In the genomic region with DNA sequence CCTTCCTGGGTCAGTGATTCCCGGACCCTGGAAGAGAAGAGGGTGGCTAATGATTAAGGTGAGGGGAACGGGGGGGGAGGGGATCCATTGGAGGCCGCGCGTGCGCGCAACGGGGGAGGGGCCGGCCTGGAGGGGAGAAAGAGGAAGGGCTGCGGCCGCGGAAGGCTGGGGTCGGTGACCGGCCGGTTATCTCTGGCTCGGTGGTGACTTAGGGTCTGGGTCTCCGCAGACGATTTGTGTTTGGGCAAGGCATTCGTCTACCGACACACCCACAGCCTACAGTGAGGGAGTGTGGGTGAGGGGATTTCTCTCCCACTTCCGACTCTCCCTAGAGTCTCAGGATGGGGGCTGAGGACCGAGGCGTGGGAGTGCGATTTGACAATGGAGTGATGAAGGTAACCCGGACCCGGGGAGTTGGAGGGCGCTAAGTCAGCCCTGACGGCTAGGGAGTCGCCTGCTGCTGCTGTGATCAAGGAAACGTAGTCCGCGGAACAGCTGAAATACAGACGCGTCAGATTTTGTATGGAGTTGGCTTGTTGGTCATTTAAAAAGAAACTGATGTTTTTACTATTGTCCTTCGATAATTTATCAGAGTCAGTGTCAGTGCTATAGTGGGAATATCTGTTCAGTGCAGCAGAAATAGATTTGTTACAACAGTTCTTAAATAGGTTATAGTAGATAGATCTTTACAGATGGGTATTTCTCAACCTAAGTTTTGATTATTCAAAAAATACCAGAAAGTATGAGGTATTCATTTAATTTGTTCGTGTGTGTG, we compare ENCODE assay signal across 8 cellular contexts. TPM values are rescaled to one million over a fixed set of nuclear protein-coding genes. Genes with fewer than 3 reads are reported as not detected.
DNase-seq lines count a peak whose midpoint lies in the region; ATAC-seq and TF ChIP-seq lines count a peak whose summit lies in the region.

No MANE protein-coding gene starts in this region.

- no peaks in the 10 kb centered on the region for H3K27me3 ChIP-seq in ACC112 (ENCODE audit: insufficient read depth, low read length)
- H3K27me3 ChIP-seq in endodermal cell (ENCODE audit: control insufficient read depth, insufficient read depth, low read length, poor library complexity, severe bottlenecking), result no peaks in the 10 kb centered on the region

- peak overlapping the region; percentile 96 for H2AFZ ChIP-seq in ACC112 (ENCODE audit: low read length, unreplicated experiment)

- peak overlapping the region; percentile 51 for H3K27ac ChIP-seq in ACC112 (ENCODE audit: low read depth, low read length)
- H3K27ac ChIP-seq in endodermal cell (ENCODE audit: low read depth, low read length), result peak overlapping the region; percentile 86

- H3K4me3 ChIP-seq in ACC112 (ENCODE audit: low read depth, low read length) (peak overlapping the region; percentile 92), endodermal cell (ENCODE audit: low read length) (peak overlapping the region; percentile 94)

- H3K36me3 ChIP-seq in ACC112 (ENCODE audit: insufficient read depth, low read length) (peaks cover 10% of the 10 kb centered on the region; the same call in 1 of the 2 replicates), endodermal cell (ENCODE audit: control insufficient read depth, insufficient read depth, low read length) (peaks cover 23% of the 10 kb centered on the region)

- peaks cover 18% of the 10 kb centered on the region for H3K4me1 Mint-ChIP-seq in endodermal cell

- H3K27ac Mint-ChIP-seq in endodermal cell, result peak overlapping the region; percentile 94

- ATAC-seq in GM18519 (IDR thresholded peaks at IDR 0.05; ENCODE audit: low FRiP score, unreplicated experiment), result peak; percentile 13
- ATAC-seq in HG03064 (IDR thresholded peaks at IDR 0.05; ENCODE audit: low read depth, unreplicated experiment), result peak; percentile 28

- peak overlapping the region; percentile 87 for H3K4me3 Mint-ChIP-seq in endodermal cell

- H3K79me2 ChIP-seq in ACC112 (ENCODE audit: control insufficient read depth, insufficient read depth, low read length, unreplicated experiment), result peaks cover 50% of the 10 kb centered on the region

- H3K4me1 ChIP-seq in ACC112 (ENCODE audit: control insufficient read depth, insufficient read depth, low read length, unreplicated experiment) (no peaks in the 10 kb centered on the region), endodermal cell (ENCODE audit: control insufficient read depth, insufficient read depth, low read length) (peaks cover 5% of the 10 kb centered on the region)

- H3K9ac ChIP-seq in endodermal cell (ENCODE audit: extremely low read depth, low read length, poor library complexity, severe bottlenecking), result peak overlapping the region; percentile 80

- no peaks in the 10 kb centered on the region for H3K27me3 Mint-ChIP-seq in endodermal cell (ENCODE audit: insufficient read depth)

- H3K9me3 ChIP-seq in endodermal cell (ENCODE audit: control insufficient read depth, low read length), result no peaks in the 10 kb centered on the region

- peak; percentile 46 to 81 for DNase-seq in NCI-H526 (lab: John Stamatoyannopoulos, UW)
- peak; percentile 23 to 31 (median 30) for DNase-seq in activated CD8-positive, alpha-beta memory T cell treated with anti-CD3 and anti-CD28 coated beads for 48 hours (ENCODE audit: low read depth in 2 of 3, low spot score in 2 of 3)
- DNase-seq in endodermal cell, result peak; percentile 90
- DNase-seq in mesenteric fat pad (ENCODE audit: low spot score), result peak; percentile 92
- peak; percentile 28 to 29 for DNase-seq in stimulated activated CD8-positive, alpha-beta memory T cell treated with anti-CD3 and anti-CD28 coated beads, Interleukin-15, amount 100 ng/mL, for 48 hours (ENCODE audit: low read depth in 2 of 2)

- 0 to 1% methylated on average over 7 to 32 of the region's 36 CpGs for WGBS in endodermal cell (ENCODE audit: insufficient coverage in 1 of 2, insufficient read length in 1 of 2), 2 experiments

- no peaks in the 10 kb centered on the region for H3K9me3 Mint-ChIP-seq in endodermal cell

- no peak for TF ChIP-seq CTCF in endodermal cell (conservative IDR thresholded peaks at IDR 0.05)

- peaks cover 20% of the 10 kb centered on the region for H3K36me3 Mint-ChIP-seq in endodermal cell (ENCODE audit: low read depth)

RNA-seq across cellular contexts. Expression of a gene that starts 0.7 kb away (rescaled TPM):
- total RNA-seq in endodermal cell, result 10 to 100 TPM; 31.6 to 31.9 TPM
- 25.7 TPM for polyA plus RNA-seq in endodermal cell (2013, experiment 1 of 2)
- 27.2 TPM for polyA plus RNA-seq in endodermal cell (2013, experiment 2 of 2)
- total RNA-seq in mesenteric fat pad, result 31.8 TPM

RNA-seq across cellular contexts. Expression of a gene that starts 54.7 kb away (rescaled TPM):
- total RNA-seq in endodermal cell (10 to 100 TPM; 77.1 to 96.8 TPM), mesenteric fat pad (85.7 TPM)
- polyA plus RNA-seq in endodermal cell (2013, experiment 1 of 2), result 80.5 TPM
- polyA plus RNA-seq in endodermal cell (2013, experiment 2 of 2), result 77.3 TPM

Comparison
In these comparisons a context has a peak if more than half of its experiments do, and no peak if none do; other contexts are left out.
1. Peak in every context shown above with its lines: DNase-seq, ATAC-seq, H3K4me3 ChIP-seq and H3K27ac ChIP-seq.
2. DNase-seq: peak in every context shown above with its lines; median percentile 92 in mesenteric fat pad; 90 in endodermal cell; 64 in NCI-H526; 30 in activated CD8-positive, alpha-beta memory T cell treated with anti-CD3 and anti-CD28 coated beads for 48 hours; 28 in stimulated activated CD8-positive, alpha-beta memory T cell treated with anti-CD3 and anti-CD28 coated beads, Interleukin-15, amount 100 ng/mL, for 48 hours.